10 cellular contexts compared by ENCODE assay signal in the genomic region with DNA sequence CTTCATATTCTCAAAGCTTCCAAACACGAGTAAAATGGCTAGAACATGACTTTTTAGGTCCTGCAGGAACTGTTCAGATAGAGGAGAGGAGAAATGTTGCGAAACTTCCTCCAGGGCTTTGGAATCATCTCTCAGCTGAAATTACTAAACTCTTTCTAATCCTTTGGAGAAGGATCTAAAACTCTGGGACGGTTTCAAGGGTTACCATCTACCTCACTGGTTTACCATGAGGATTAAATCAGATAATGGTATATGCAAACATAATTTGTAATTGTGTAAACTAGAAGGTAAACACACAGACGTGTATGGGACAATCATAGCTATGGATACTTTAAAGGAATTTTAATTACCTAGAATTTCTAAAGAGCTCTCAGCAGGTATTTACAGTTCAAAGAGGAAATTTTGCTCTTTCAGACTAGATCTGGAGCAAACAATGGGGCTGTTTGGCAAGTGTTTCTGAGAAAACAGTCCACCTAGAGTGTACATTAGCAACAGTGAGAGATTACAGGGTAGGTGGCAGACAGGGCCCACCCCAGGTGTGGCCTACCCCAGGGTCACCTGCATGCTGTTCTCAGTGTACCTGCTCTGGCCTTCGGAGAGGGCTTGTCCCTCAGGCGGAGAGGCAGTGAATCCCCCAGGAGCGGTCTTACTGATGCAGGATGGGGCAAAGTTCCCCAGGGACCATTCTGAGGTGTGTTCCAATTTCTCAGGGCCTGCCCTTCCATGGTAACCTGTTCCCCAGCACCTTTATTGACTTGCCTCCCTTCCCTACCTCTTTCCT.
A peak's percentile ranks its signal among the peaks of the same experiment; 100 is the strongest.
DNase-seq lines count a peak whose midpoint lies in the region; ATAC-seq and TF ChIP-seq lines count a peak whose summit lies in the region.
"Had no signal": no experiment of that assay in that cellular context is flagged by ENCODE, and none has a peak within 500 bp of the region (broad histone marks: within the 10 kb centered on the region; RNA-seq: fewer than 3 reads in every experiment).

No MANE protein-coding gene starts in this region.

- no peak for TF ChIP-seq CTCF in VCaP (conservative IDR thresholded peaks at IDR 0.05)
- TF ChIP-seq CTCF in upper lobe of left lung (IDR thresholded peaks at IDR 0.05), result no peak
- no peak for TF ChIP-seq CTCF in sigmoid colon (IDR thresholded peaks at IDR 0.05)

- H3K27me3 ChIP-seq in upper lobe of left lung (no peaks in the 10 kb centered on the region), sigmoid colon (no peaks in the 10 kb centered on the region)

- WGBS in upper lobe of left lung, 2 donors, result 47 to 80% methylated on average over 6 to 7 of the region's 7 CpGs
- WGBS in sigmoid colon, 2 donors, result 19 to 55% methylated on average over 7 of the region's 7 CpGs

- H3K9me3 Mint-ChIP-seq in activated CD4-positive, alpha-beta T cell treated with anti-CD3 and anti-CD28 coated beads, Interleukin-2, amount 10 ng/mL, durations not matched to agents 24 days and 14 days, result peaks cover 4% of the 10 kb centered on the region
- H3K9me3 Mint-ChIP-seq: activated naive CD4-positive, alpha-beta T cell treated with anti-CD3 and anti-CD28 coated beads for 36 hours had no signal

- no peaks in the 10 kb centered on the region for H3K27me3 Mint-ChIP-seq in activated CD4-positive, alpha-beta T cell treated with anti-CD3 and anti-CD28 coated beads, Interleukin-2, amount 10 ng/mL, durations not matched to agents 24 days and 14 days

- H3K4me1 Mint-ChIP-seq in activated CD4-positive, alpha-beta T cell treated with anti-CD3 and anti-CD28 coated beads, Interleukin-2, amount 10 ng/mL, durations not matched to agents 24 days and 14 days, result peaks cover 64% of the 10 kb centered on the region

- H3K4me1 ChIP-seq in upper lobe of left lung (peaks cover 18 to 58% (median 38%) of the 10 kb centered on the region in 4 donors), sigmoid colon (peaks cover 0 to 13% (median 5%) of the 10 kb centered on the region in 4 donors)

- peak overlapping the region; percentile 13 for H3K27ac Mint-ChIP-seq in activated CD4-positive, alpha-beta T cell treated with anti-CD3 and anti-CD28 coated beads, Interleukin-2, amount 10 ng/mL, durations not matched to agents 24 days and 14 days
- H3K27ac Mint-ChIP-seq: activated naive CD4-positive, alpha-beta T cell treated with anti-CD3 and anti-CD28 coated beads for 36 hours had no signal

- no peak for DNase-seq in activated CD4-positive, alpha-beta T cell treated with anti-CD3 and anti-CD28 coated beads, Interleukin-2, amount 10 ng/mL, durations not matched to agents 24 days and 14 days
- no peak for DNase-seq in activated CD4-positive, alpha-beta T cell treated with anti-CD3 and anti-CD28 coated beads for 1 hour
- DNase-seq in iris pigment epithelial cell (ENCODE audit: low read depth) (peak; percentile 34), upper lobe of left lung (peak in 1 of 2 donors; percentile 27), OCI-M2 (lab: John Stamatoyannopoulos, UW; ENCODE audit: unreplicated experiment) (no peak), sigmoid colon (no peak)
- no peak for DNase-seq in effector CD8-positive, alpha-beta T cell (lab: John Stamatoyannopoulos, UW)
- DNase-seq: activated naive CD4-positive, alpha-beta T cell treated with anti-CD3 and anti-CD28 coated beads for 36 hours; WERI-Rb-1 had no signal

- intact Hi-C loops in activated CD4-positive, alpha-beta T cell treated with anti-CD3 and anti-CD28 coated beads, Interleukin-2, amount 10 ng/mL, durations not matched to agents 24 days and 14 days (cut with micrococcal nuclease), result no loop called here
- intact Hi-C loops in sigmoid colon (cut with DNase I), result no loop called here

- no peaks in the 10 kb centered on the region for H3K36me3 ChIP-seq in upper lobe of left lung
- H3K36me3 ChIP-seq in sigmoid colon, result no peaks in the 10 kb centered on the region
- H3K36me3 ChIP-seq: WERI-Rb-1 had no signal

- TF ChIP-seq POLR2A in upper lobe of left lung (IDR thresholded peaks at IDR 0.05) (peak in 1 of 4 donors; percentile 5), sigmoid colon (IDR thresholded peaks at IDR 0.05) (no peak)

- H3K4me3 Mint-ChIP-seq in activated CD4-positive, alpha-beta T cell treated with anti-CD3 and anti-CD28 coated beads, Interleukin-2, amount 10 ng/mL, durations not matched to agents 24 days and 14 days, result no peak overlapping the region
- H3K4me3 Mint-ChIP-seq: activated naive CD4-positive, alpha-beta T cell treated with anti-CD3 and anti-CD28 coated beads for 36 hours had no signal

- no peaks in the 10 kb centered on the region for H3K36me3 Mint-ChIP-seq in activated CD4-positive, alpha-beta T cell treated with anti-CD3 and anti-CD28 coated beads, Interleukin-2, amount 10 ng/mL, durations not matched to agents 24 days and 14 days (ENCODE audit: low read depth)

- H3K9me3 ChIP-seq in upper lobe of left lung, result no peaks in the 10 kb centered on the region
- H3K9me3 ChIP-seq in sigmoid colon, result no peaks in the 10 kb centered on the region

- no peak for ATAC-seq in upper lobe of left lung (ENCODE audit: low FRiP score in 2 of 2)

- H3K27ac ChIP-seq in VCaP, result peak overlapping the region; percentile 42
- peak overlapping the region; percentile 8 to 90 (median 42) for H3K27ac ChIP-seq in upper lobe of left lung
- no peak overlapping the region for H3K27ac ChIP-seq in sigmoid colon
- H3K27ac ChIP-seq: WERI-Rb-1 had no signal

- TF ChIP-seq EP300 in upper lobe of left lung (IDR thresholded peaks at IDR 0.05), result no peak
- TF ChIP-seq EP300 in sigmoid colon (IDR thresholded peaks at IDR 0.05), result no peak

- H3K4me3 ChIP-seq in upper lobe of left lung (no peak overlapping the region), sigmoid colon (no peak overlapping the region)

Comparison
In these comparisons a context has a peak if more than half of its experiments do, and no peak if none do; other contexts are left out.
1. H3K27ac ChIP-seq: peak in VCaP (single experiment) and upper lobe of left lung (4 of 4); none in sigmoid colon (0 of 4).